Comparison of ENCODE assay signal across 8 cellular contexts in the genomic region with DNA sequence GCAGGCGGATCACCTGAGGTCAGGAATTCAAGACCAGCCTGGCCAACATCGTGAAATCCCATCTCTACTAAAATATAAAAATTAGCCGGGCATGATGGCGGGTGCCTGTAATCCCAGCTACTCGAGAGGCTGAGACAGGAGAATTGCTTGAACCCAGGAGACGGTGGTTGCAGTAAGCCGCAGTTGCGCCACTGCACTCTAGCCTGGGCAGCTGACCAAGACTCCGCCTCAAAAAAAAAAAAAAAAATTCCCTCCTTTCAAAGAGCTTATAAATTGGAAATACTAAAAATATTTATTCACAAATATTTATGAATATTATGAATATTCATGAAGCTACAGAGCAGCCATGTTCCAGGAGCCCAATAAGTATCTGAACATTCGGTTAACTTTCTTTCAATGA. TPM values are rescaled to one million over a fixed set of nuclear protein-coding genes. Genes with fewer than 3 reads are reported as not detected.
DNase-seq lines count a peak whose midpoint lies in the region; ATAC-seq, FAIRE-seq and TF ChIP-seq lines count a peak whose summit lies in the region.
"Not testable (repeated sequence)": the region's sequence is repeated elsewhere in the genome, so short reads cannot be mapped to it uniquely, and the experiment has no call there.

No MANE protein-coding gene starts in this region.

- H3K9me1 ChIP-seq in IMR-90 (ENCODE audit: insufficient read depth, low read length), result not testable (repeated sequence)

- H4K5ac ChIP-seq in IMR-90 (ENCODE audit: low read depth, low read length), result not testable (repeated sequence)

- not testable (repeated sequence) for DNase-seq in A549 (ENCODE audit: low read depth in 1 of 2, low spot score in 1 of 2); IMR-90; activated CD4-positive, alpha-beta T cell treated with anti-CD3 and anti-CD28 coated beads, Interleukin-2, amount 10 ng/mL, durations not matched to agents 24 days and 14 days; breast epithelium (ENCODE audit: low spot score in 2 of 2); spleen
- peak; percentile 30 for DNase-seq in Right ventricle myocardium superior

- peaks cover 0 to 19% of the 10 kb centered on the region in 2 experiments; a peak in 2 of 4 replicates for H3K79me1 ChIP-seq in IMR-90 (ENCODE audit: low read depth in 1 of 2, low read length in 2 of 2)

- intact Hi-C loops in IMR-90 (cut with micrococcal nuclease); breast epithelium (cut with DNase I; ENCODE audit: low total_unique reads); Right ventricle myocardium superior (cut with DNase I): not testable (repeated sequence)
- intact Hi-C loops in activated CD4-positive, alpha-beta T cell treated with anti-CD3 and anti-CD28 coated beads, Interleukin-2, amount 10 ng/mL, durations not matched to agents 24 days and 14 days (cut with micrococcal nuclease), result loop anchor here (1.0 to 2.0 kb wide), 2 partner anchors 8 to 58 kb away; a partner anchor contains a TSS
- intact Hi-C loops in spleen (cut with DNase I; ENCODE audit: low total_unique reads), result loop anchor here (10.0 kb wide), 1 partner anchor 54 kb away; a partner anchor contains a TSS

- not testable (repeated sequence) for H3K9me3 ChIP-seq in A549; IMR-90 (ENCODE audit: control insufficient read depth, insufficient read depth, low read length); breast epithelium; muscle layer of duodenum (ENCODE audit: control insufficient read depth in 1 of 2, low read length in 2 of 2); spleen

- not testable (repeated sequence) for H4K91ac ChIP-seq in IMR-90 (ENCODE audit: insufficient read depth, low read depth, low read length)

- H2BK120ac ChIP-seq in IMR-90 (ENCODE audit: low read depth, low read length), result not testable (repeated sequence)

- H2AK9ac ChIP-seq in IMR-90 (replicated peaks; ENCODE audit: low read depth, low read length, poor library complexity), result not testable (repeated sequence)

- peak overlapping the region; percentile 91; the same call in 1 of the 3 replicates for H3K4me2 ChIP-seq in A549
- peak overlapping the region; percentile 69; the same call in 1 of the 2 replicates for H3K4me2 ChIP-seq in IMR-90 (ENCODE audit: low read depth, low read length)

- not testable (repeated sequence) for H2BK15ac ChIP-seq in IMR-90 (ENCODE audit: low read depth, low read length)

- not testable (repeated sequence) for H2BK5ac ChIP-seq in IMR-90 (ENCODE audit: low read depth, low read length, poor library complexity, severe bottlenecking)

- not testable (repeated sequence) for H3K14ac ChIP-seq in IMR-90 (replicated peaks; ENCODE audit: low read depth, low read length)

- not testable (repeated sequence) for H3K23ac ChIP-seq in IMR-90 (ENCODE audit: low read depth, low read length)

- not testable (repeated sequence) for H3K27ac ChIP-seq in A549; IMR-90 (ENCODE audit: insufficient read depth, low read length)
- H3K27ac ChIP-seq in breast epithelium (peak overlapping the region; percentile 3 to 46), muscle layer of duodenum (ENCODE audit: low read length) (peak overlapping the region; percentile 40), spleen (peak overlapping the region in 5 of 8 donors; percentile 10 to 45 (median 33))

- not testable (repeated sequence) for BruUV-seq in IMR-90 (replicated peaks; lab: Mats Ljungman, UMichigan)

- peaks cover 96% of the 10 kb centered on the region for H4K20me1 ChIP-seq in IMR-90 (ENCODE audit: insufficient read depth, low read length)

- not testable (repeated sequence) for H3K36me3 ChIP-seq in IMR-90 (ENCODE audit: control insufficient read depth, insufficient read depth, low read length); breast epithelium; muscle layer of duodenum (ENCODE audit: control insufficient read depth in 1 of 2, insufficient read depth in 2 of 2, low read length in 2 of 2)
- peaks cover 0 to 78% (median 3%) of the 10 kb centered on the region in 6 donors for H3K36me3 ChIP-seq in spleen

- H3K4me1 Mint-ChIP-seq in activated CD4-positive, alpha-beta T cell treated with anti-CD3 and anti-CD28 coated beads, Interleukin-2, amount 10 ng/mL, durations not matched to agents 24 days and 14 days, result peaks cover 62% of the 10 kb centered on the region
- peaks cover 80% of the 10 kb centered on the region for H3K4me1 Mint-ChIP-seq in activated naive CD4-positive, alpha-beta T cell treated with anti-CD3 and anti-CD28 coated beads, Interleukin-2, amount 50 U/mL, for 24 hours

- POLR2A ChIA-PET in A549 (lab: Yijun Ruan, JAX) (interaction anchor here (1.9 kb wide), 1 partner anchor 9 kb away, joined by 12 read pairs; a partner anchor contains a TSS), IMR-90 (lab: Charles Lee; ENCODE audit: unreplicated experiment) (interaction anchor here (0.6 kb wide), 4 partner anchors 9 to 244 kb away, joined by 3 to 4 read pairs (median 3); a partner anchor contains a TSS)

- H3K9ac ChIP-seq in IMR-90 (ENCODE audit: low read depth, low read length), result not testable (repeated sequence)

- not testable (repeated sequence) for H3K27me3 Mint-ChIP-seq in activated CD4-positive, alpha-beta T cell treated with anti-CD3 and anti-CD28 coated beads, Interleukin-2, amount 10 ng/mL, durations not matched to agents 24 days and 14 days; activated naive CD4-positive, alpha-beta T cell treated with anti-CD3 and anti-CD28 coated beads, Interleukin-2, amount 50 U/mL, for 24 hours

- H3K4ac ChIP-seq in IMR-90 (ENCODE audit: low read depth, low read length), result not testable (repeated sequence)

- H3K56ac ChIP-seq in IMR-90 (ENCODE audit: extremely low read depth, insufficient read depth, low read length), result not testable (repeated sequence)

- dilution Hi-C loops in IMR-90 (cut with HindIII; ENCODE audit: low sequenced_read_pairs, unreplicated experiment), result not testable (repeated sequence)

- H3K4me3 ChIP-seq in A549; IMR-90 (ENCODE audit: insufficient read depth, low read depth, low read length); muscle layer of duodenum (ENCODE audit: low read depth in 1 of 2, low read length in 2 of 2): not testable (repeated sequence)
- peak overlapping the region in 1 of 3 donors; percentile 10 for H3K4me3 ChIP-seq in breast epithelium
- H3K4me3 ChIP-seq in spleen, result peak overlapping the region in 1 of 8 donors; percentile 30

- not testable (repeated sequence) for ATAC-seq in A549; IMR-90 (ENCODE audit: low read depth); Right ventricle myocardium superior (ENCODE audit: poor library complexity)

- H3K36me3 Mint-ChIP-seq in activated CD4-positive, alpha-beta T cell treated with anti-CD3 and anti-CD28 coated beads, Interleukin-2, amount 10 ng/mL, durations not matched to agents 24 days and 14 days (ENCODE audit: low read depth), result peaks cover 63% of the 10 kb centered on the region
- H3K36me3 Mint-ChIP-seq in activated naive CD4-positive, alpha-beta T cell treated with anti-CD3 and anti-CD28 coated beads, Interleukin-2, amount 50 U/mL, for 24 hours, result peaks cover 48% of the 10 kb centered on the region

- H2AFZ ChIP-seq in IMR-90 (replicated peaks; ENCODE audit: low read length, poor library complexity), result not testable (repeated sequence)

- peak overlapping the region; percentile 86 for H3K27ac Mint-ChIP-seq in activated CD4-positive, alpha-beta T cell treated with anti-CD3 and anti-CD28 coated beads, Interleukin-2, amount 10 ng/mL, durations not matched to agents 24 days and 14 days
- peak overlapping the region; percentile 65 for H3K27ac Mint-ChIP-seq in activated naive CD4-positive, alpha-beta T cell treated with anti-CD3 and anti-CD28 coated beads, Interleukin-2, amount 50 U/mL, for 24 hours

- FAIRE-seq in A549 (lab: Jason Lieb, UNC), result not testable (repeated sequence)

- not testable (repeated sequence) for TF ChIP-seq RAD21 in A549 (conservative IDR thresholded peaks at IDR 0.05 in 1 of 2, IDR thresholded peaks at IDR 0.05 in 1 of 2); IMR-90 (IDR thresholded peaks at IDR 0.05; ENCODE audit: low read length)

- not testable (repeated sequence) for TF ChIP-seq POLR2A in A549 (IDR thresholded peaks at IDR 0.05; ENCODE audit: low read length); IMR-90 (IDR thresholded peaks at IDR 0.05; ENCODE audit: low read depth, low read length); breast epithelium (IDR thresholded peaks at IDR 0.05); spleen (IDR thresholded peaks at IDR 0.05)

- not testable (repeated sequence) for TF ChIP-seq CTCF in A549 (IDR thresholded peaks at IDR 0.05); IMR-90 (conservative IDR thresholded peaks at IDR 0.05; ENCODE audit: low read depth, low read length); breast epithelium (IDR thresholded peaks at IDR 0.05); spleen (IDR thresholded peaks at IDR 0.05 in 8 of 11, conservative IDR thresholded peaks at IDR 0.05 in 3 of 11)

- H3K9me3 Mint-ChIP-seq in activated CD4-positive, alpha-beta T cell treated with anti-CD3 and anti-CD28 coated beads, Interleukin-2, amount 10 ng/mL, durations not matched to agents 24 days and 14 days; activated naive CD4-positive, alpha-beta T cell treated with anti-CD3 and anti-CD28 coated beads, Interleukin-2, amount 50 U/mL, for 24 hours: not testable (repeated sequence)

- H4K8ac ChIP-seq in IMR-90 (ENCODE audit: low read depth in 2 of 2, low read length in 2 of 2), result not testable (repeated sequence)

- H3K4me1 ChIP-seq in A549 (peaks cover 90% of the 10 kb centered on the region), breast epithelium (peaks cover 0 to 34% of the 10 kb centered on the region in 2 donors), muscle layer of duodenum (ENCODE audit: control insufficient read depth in 1 of 2, insufficient read depth in 2 of 2, low read length in 2 of 2) (peaks cover 47 to 87% of the 10 kb centered on the region in 2 donors), spleen (peaks cover 79 to 100% (median 100%) of the 10 kb centered on the region in 6 donors)
- H3K4me1 ChIP-seq in IMR-90 (ENCODE audit: control insufficient read depth, insufficient read depth, low read length), result not testable (repeated sequence)

- 93% methylated on average over 10 of the region's 10 CpGs for WGBS in A549 (ENCODE audit: missing lambda C conversion rate)
- no CpG with 5 or more reads among the region's 10 CpGs for WGBS in IMR-90 (ENCODE audit: extremely low coverage in 2 of 2, insufficient read length in 1 of 2), 2 experiments
- 80 to 93% (median 89%) methylated on average over 10 of the region's 10 CpGs for WGBS in spleen, 5 donors

- not testable (repeated sequence) for H3K18ac ChIP-seq in IMR-90 (ENCODE audit: low read depth, low read length)

- CTCF ChIA-PET in A549 (lab: Yijun Ruan, JAX), result not testable (repeated sequence)
- CTCF ChIA-PET in IMR-90 (lab: Yijun Ruan, JAX), result interaction anchor here (0.6 kb wide), 2 partner anchors 17 to 170 kb away, joined by 3 to 6 read pairs; no protein-coding TSS in a partner anchor

- not testable (repeated sequence) for H3K27me3 ChIP-seq in IMR-90 (ENCODE audit: control insufficient read depth, insufficient read depth, low read length); breast epithelium; muscle layer of duodenum (ENCODE audit: low read depth, low read length); spleen (replicated peaks in 1 of 7)

- H2BK20ac ChIP-seq in IMR-90 (ENCODE audit: low read depth, low read length), result not testable (repeated sequence)

- in situ Hi-C loops in IMR-90 (cut with MboI; ENCODE audit: low sequenced_read_pairs), result not testable (repeated sequence)

- peak overlapping the region; percentile 70 for H3K4me3 Mint-ChIP-seq in activated CD4-positive, alpha-beta T cell treated with anti-CD3 and anti-CD28 coated beads, Interleukin-2, amount 10 ng/mL, durations not matched to agents 24 days and 14 days
- H3K4me3 Mint-ChIP-seq in activated naive CD4-positive, alpha-beta T cell treated with anti-CD3 and anti-CD28 coated beads, Interleukin-2, amount 50 U/mL, for 24 hours, result peak overlapping the region; percentile 75

- not testable (repeated sequence) for TF ChIP-seq EP300 in A549 (IDR thresholded peaks at IDR 0.05)

- not testable (repeated sequence) for H2AK5ac ChIP-seq in IMR-90 (ENCODE audit: low read depth, low read length)

RNA-seq across cellular contexts. Expression of a gene that starts 8.3 kb away (rescaled TPM):
- polyA plus RNA-seq in A549 (2011; rRNA removed) (254 and 338 TPM in 2 replicates), A549 (2017; fragmentation: RNase III; extraction: RNeasy Plus Mini Kit Qiagen cat#74134 plus additional on column Dnase treatment) (181 to 198 TPM (median 186 TPM) in 3 replicates), IMR-90 (2012; rRNA removed) (233 and 259 TPM in 2 replicates), spleen (100 to 1,000 TPM; 152 to 212 (median 177) TPM)
- 194 and 198 TPM in 2 replicates for polyA plus RNA-seq in A549 (2012; cell fraction: cytosol; rRNA removed)
- 122 and 144 TPM in 2 replicates for polyA plus RNA-seq in A549 (2012; cell fraction: nucleus; rRNA removed)
- polyA minus RNA-seq in A549 (2011; rRNA and poly(A)+ RNA removed), result 148 and 152 TPM in 2 replicates
- total RNA-seq in IMR-90 (2012; rRNA removed) (387 and 407 TPM in 2 replicates), breast epithelium (100 to 1,000 TPM; 374 to 405 (median 392) TPM), Right ventricle myocardium superior (262 TPM), spleen (100 to 1,000 TPM; 303 to 459 (median 316) TPM)
- 127 and 219 TPM in 2 replicates for polyA plus RNA-seq in IMR-90 (2012; cell fraction: cytosol; rRNA removed)
- polyA plus RNA-seq in IMR-90 (2012; cell fraction: nucleus; rRNA removed; ENCODE audit: low replicate concordance), result 170 and 331 TPM in 2 replicates
- 488 TPM in 2 replicates for total RNA-seq in activated CD4-positive, alpha-beta T cell treated with anti-CD3 and anti-CD28 coated beads, Interleukin-2, amount 10 ng/mL, durations not matched to agents 24 days and 14 days

RNA-seq across cellular contexts. Expression of a gene that starts 49.7 kb away (rescaled TPM):
- polyA plus RNA-seq in A549 (2011; rRNA removed) (59.1 and 84.1 TPM in 2 replicates), A549 (2017; fragmentation: RNase III; extraction: RNeasy Plus Mini Kit Qiagen cat#74134 plus additional on column Dnase treatment) (44.9 to 49.9 TPM (median 48.6 TPM) in 3 replicates), IMR-90 (2012; rRNA removed) (14.3 and 14.4 TPM in 2 replicates), spleen (10 to 100 TPM; 11.1 to 22.3 (median 21.7) TPM)
- polyA plus RNA-seq in A549 (2012; cell fraction: cytosol; rRNA removed), result 34.2 and 36.0 TPM in 2 replicates
- 6.9 and 7.7 TPM in 2 replicates for polyA plus RNA-seq in A549 (2012; cell fraction: nucleus; rRNA removed)
- polyA minus RNA-seq in A549 (2011; rRNA and poly(A)+ RNA removed), result 23.3 and 27.3 TPM in 2 replicates
- total RNA-seq in IMR-90 (2012; rRNA removed) (7.0 and 21.1 TPM in 2 replicates), breast epithelium (10 to 100 TPM in 2 of 3 donors, 1 to 10 TPM in 1; 9.0 to 23.9 (median 17.4) TPM), Right ventricle myocardium superior (14.1 TPM), spleen (10 to 100 TPM; 13.2 to 31.9 (median 26.8) TPM)
- 5.4 and 6.6 TPM in 2 replicates for polyA plus RNA-seq in IMR-90 (2012; cell fraction: cytosol; rRNA removed)
- 0.89 and 3.2 TPM in 2 replicates for polyA plus RNA-seq in IMR-90 (2012; cell fraction: nucleus; rRNA removed; ENCODE audit: low replicate concordance)
- 43.9 and 48.5 TPM in 2 replicates for total RNA-seq in activated CD4-positive, alpha-beta T cell treated with anti-CD3 and anti-CD28 coated beads, Interleukin-2, amount 10 ng/mL, durations not matched to agents 24 days and 14 days

RNA-seq across cellular contexts. Expression of a gene that starts 58.3 kb away (rescaled TPM):
- 10.4 and 12.4 TPM in 2 replicates for polyA plus RNA-seq in A549 (2011; rRNA removed)
- 10.6 and 11.4 TPM in 2 replicates for polyA plus RNA-seq in A549 (2012; cell fraction: cytosol; rRNA removed)
- polyA plus RNA-seq in A549 (2012; cell fraction: nucleus; rRNA removed), result 9.5 and 13.6 TPM in 2 replicates
- 8.3 to 9.8 TPM (median 9.3 TPM) in 3 replicates for polyA plus RNA-seq in A549 (2017; fragmentation: RNase III; extraction: RNeasy Plus Mini Kit Qiagen cat#74134 plus additional on column Dnase treatment)
- polyA minus RNA-seq in A549 (2011; rRNA and poly(A)+ RNA removed), result 14.5 and 16.1 TPM in 2 replicates
- 17.2 and 18.3 TPM in 2 replicates for total RNA-seq in IMR-90 (2012; rRNA removed)
- polyA plus RNA-seq in IMR-90 (2012; rRNA removed), result 10.4 and 11.5 TPM in 2 replicates
- 11.9 and 12.5 TPM in 2 replicates for polyA plus RNA-seq in IMR-90 (2012; cell fraction: cytosol; rRNA removed)
- 6.9 and 28.1 TPM in 2 replicates for polyA plus RNA-seq in IMR-90 (2012; cell fraction: nucleus; rRNA removed; ENCODE audit: low replicate concordance)
- 8.2 and 9.4 TPM in 2 replicates for total RNA-seq in activated CD4-positive, alpha-beta T cell treated with anti-CD3 and anti-CD28 coated beads, Interleukin-2, amount 10 ng/mL, durations not matched to agents 24 days and 14 days
- total RNA-seq in breast epithelium, result 10 to 100 TPM; 47.8 to 56.2 (median 49.8) TPM
- 22.4 TPM for total RNA-seq in Right ventricle myocardium superior
- 100 to 1,000 TPM in 1 of 7 donors, 10 to 100 TPM in 6; 42.9 to 112 (median 57.7) TPM for total RNA-seq in spleen
- polyA plus RNA-seq in spleen, result 10 to 100 TPM; 15.7 to 37.1 (median 25.9) TPM
